Comparison of ENCODE assay signal across 10 cellular contexts in the genomic region with DNA sequence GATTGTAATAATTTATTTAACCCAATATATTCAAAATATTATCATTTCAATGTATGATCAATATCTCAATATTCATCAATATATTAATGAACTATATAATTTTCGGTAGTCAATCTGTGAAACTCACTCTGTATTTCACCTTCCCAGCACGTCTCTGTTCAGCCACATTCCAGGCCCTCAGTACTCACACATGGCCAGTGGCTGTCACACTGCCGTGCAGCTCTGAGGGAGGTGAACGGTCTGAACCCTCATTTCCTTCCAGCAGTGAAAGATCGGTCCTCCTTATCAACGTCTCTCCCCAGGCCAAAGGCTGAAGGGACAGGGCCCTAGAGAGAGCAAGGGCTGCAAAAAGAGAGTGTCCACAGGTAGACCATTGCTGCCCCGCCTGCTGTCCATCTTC. TPM values are rescaled to one million over a fixed set of nuclear protein-coding genes. Genes with fewer than 3 reads are reported as not detected.
DNase-seq lines count a peak whose midpoint lies in the region; ATAC-seq, FAIRE-seq and TF ChIP-seq lines count a peak whose summit lies in the region.
"Had no signal": no experiment of that assay in that cellular context is flagged by ENCODE, and none has a peak within 500 bp of the region (broad histone marks: within the 10 kb centered on the region; RNA-seq: fewer than 3 reads in every experiment).

No MANE protein-coding gene starts in this region.

- TF ChIP-seq POLR2A in gastrocnemius medialis (IDR thresholded peaks at IDR 0.05) = no peak

- TF ChIP-seq CTCF in OCI-LY3 (IDR thresholded peaks at IDR 0.05; ENCODE audit: low read depth, low read length) (no peak), gastrocnemius medialis (IDR thresholded peaks at IDR 0.05 in 4 of 5, conservative IDR thresholded peaks at IDR 0.05 in 1 of 5) (no peak)

- intact Hi-C loops in gastrocnemius medialis (cut with DNase I; ENCODE audit: low total_unique reads) (loop anchor here (2.0 to 5.0 kb wide), 3 partner anchors 44 to 121 kb away; partner anchors contain the start of genes ZNF496 and ZNF669), sciatic nerve (cut with DNase I) (no loop called here)

- H3K4me3 Mint-ChIP-seq in effector memory CD8-positive, alpha-beta T cell = peak overlapping the region; percentile 43 to 51

- peaks cover 38 to 43% of the 10 kb centered on the region in 2 donors for H3K4me1 Mint-ChIP-seq in effector memory CD8-positive, alpha-beta T cell (ENCODE audit: low read depth in 2 of 2)

- H3K4me2 ChIP-seq in OCI-LY3 (ENCODE audit: low read length) = peak overlapping the region; percentile 62

- in situ Hi-C loops in gastrocnemius medialis (cut with MboI; ENCODE audit: low sequenced_read_pairs in 4 of 4) = no loop called here

- H3K27me3 ChIP-seq in OCI-LY3 (ENCODE audit: low read depth, low read length) (no peaks in the 10 kb centered on the region), gastrocnemius medialis (no peaks in the 10 kb centered on the region)
- H3K27me3 ChIP-seq: esophagus muscularis mucosa had no signal

- peak; percentile 37 for FAIRE-seq in GM19239 (lab: Jason Lieb, UNC)

- H3K36me3 Mint-ChIP-seq in effector memory CD8-positive, alpha-beta T cell (ENCODE audit: insufficient read depth) = peaks cover 14% of the 10 kb centered on the region

- ATAC-seq in effector memory CD8-positive, alpha-beta T cell (replicated peaks) = no peak
- ATAC-seq in gastrocnemius medialis = no peak
- ATAC-seq in sciatic nerve = no peak

- H3K4me1 ChIP-seq in OCI-LY3 (ENCODE audit: low read length) (peaks cover 42% of the 10 kb centered on the region), gastrocnemius medialis (peaks cover 16 to 18% of the 10 kb centered on the region in 2 donors)

- H3K4me3 ChIP-seq in OCI-LY3 (ENCODE audit: low read length) (peak overlapping the region; percentile 57), gastrocnemius medialis (peak overlapping the region in 1 of 4 donors; percentile 73)

- H3K36me3 ChIP-seq in OCI-LY3 (replicated peaks; ENCODE audit: low read depth, low read length) = peaks cover 31% of the 10 kb centered on the region
- H3K36me3 ChIP-seq in gastrocnemius medialis = peaks cover 0 to 3% of the 10 kb centered on the region in 2 donors

- peak overlapping the region; percentile 17 to 35 for H3K27ac Mint-ChIP-seq in effector memory CD8-positive, alpha-beta T cell

- H3K9me3 Mint-ChIP-seq in effector memory CD8-positive, alpha-beta T cell = no peaks in the 10 kb centered on the region

- H3K9ac ChIP-seq in OCI-LY3 (ENCODE audit: low read length) = peak overlapping the region; percentile 21; the same call in 1 of the 2 replicates

- H3K9me3 ChIP-seq in OCI-LY3 (ENCODE audit: insufficient read depth, low read length) (no peaks in the 10 kb centered on the region), gastrocnemius medialis (no peaks in the 10 kb centered on the region)
- H3K9me3 ChIP-seq: esophagus muscularis mucosa had no signal

- 0 out of 2 replicates have a peak overlapping the region, but pooled peaks have one; percentile 85 for H2AFZ ChIP-seq in OCI-LY3 (ENCODE audit: low read depth, low read length)

- no peaks in the 10 kb centered on the region for H3K27me3 Mint-ChIP-seq in effector memory CD8-positive, alpha-beta T cell

- H3K79me2 ChIP-seq in OCI-LY3 (ENCODE audit: low read length) = peaks cover 42% of the 10 kb centered on the region

- H3K27ac ChIP-seq in OCI-LY3 (ENCODE audit: low read length) = peak overlapping the region; percentile 36; the same call in 1 of the 2 replicates
- H3K27ac ChIP-seq in gastrocnemius medialis = peak overlapping the region; percentile 77 to 89 (median 85)

- peaks cover 35% of the 10 kb centered on the region for H4K20me1 ChIP-seq in OCI-LY3 (ENCODE audit: insufficient read depth, low read length)

- DNase-seq in GM19239 (ENCODE audit: insufficient read length, low spot score) (no peak), gastrocnemius medialis (no peak), sciatic nerve (ENCODE audit: low spot score) (no peak), NCI-H2196 (lab: John Stamatoyannopoulos, UW; ENCODE audit: unreplicated experiment) (no peak), NCI-H82 (lab: John Stamatoyannopoulos, UW) (no peak)
- no peak for DNase-seq in effector memory CD8-positive, alpha-beta T cell

RNA-seq across cellular contexts. Expression of gene ZNF124, which starts 39.5 kb away (rescaled TPM):
- total RNA-seq in gastrocnemius medialis = 10 to 100 TPM in 1 of 4 donors, 1 to 10 TPM in 3; 5.4 to 10.3 (median 7.1) TPM
- 29.6 TPM for total RNA-seq in sciatic nerve

RNA-seq across cellular contexts. Expression of gene VN1R5, which starts 44.5 kb away (rescaled TPM):
- total RNA-seq in gastrocnemius medialis (not detected), sciatic nerve (not detected)
- total RNA-seq: activated CD8-positive, alpha-beta memory T cell treated with anti-CD3 and anti-CD28 coated beads for 36 hours; esophagus muscularis mucosa; skeletal muscle tissue had no signal
